Comparison of ENCODE assay signal across 16 cellular contexts in the genomic region with DNA sequence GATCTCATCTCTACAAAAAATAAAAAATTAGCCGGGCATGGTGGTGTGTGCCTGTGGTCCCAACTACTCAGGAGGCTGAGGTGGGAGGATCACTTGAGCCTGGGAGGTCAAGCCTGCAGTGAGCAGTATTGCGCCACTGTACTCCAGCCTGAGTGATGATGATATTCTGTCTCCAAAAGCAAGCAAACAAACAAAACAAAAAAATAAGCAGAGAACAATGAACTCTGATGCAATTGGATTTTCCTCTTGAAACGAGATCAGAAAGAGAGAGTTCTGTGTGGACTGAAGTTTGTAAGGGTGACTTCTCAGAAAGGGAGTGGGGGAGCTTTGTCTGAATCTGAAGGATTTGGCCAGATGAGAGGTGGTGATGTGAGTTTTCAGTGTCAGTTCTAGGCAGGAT. TPM values are rescaled to one million over a fixed set of nuclear protein-coding genes. Genes with fewer than 3 reads are reported as not detected.
DNase-seq lines count a peak whose midpoint lies in the region; ATAC-seq and TF ChIP-seq lines count a peak whose summit lies in the region.
"Had no signal": no experiment of that assay in that cellular context is flagged by ENCODE, and none has a peak within 500 bp of the region (broad histone marks: within the 10 kb centered on the region; RNA-seq: fewer than 3 reads in every experiment).

No MANE protein-coding gene starts in this region.

- H3K4me3 Mint-ChIP-seq in activated CD8-positive, alpha-beta T cell treated with anti-CD3 and anti-CD28 coated beads for 36 hours, result no peak overlapping the region
- peak overlapping the region in 1 of 2 donors; percentile 3 for H3K4me3 Mint-ChIP-seq in stimulated activated naive B cell treated with anti-CD40 and anti-IgM and Interleukin-4, amounts not matched to agents 10 μg/mL and 1 μg/mL and 100 μg/mL, for 72 hours
- H3K4me3 Mint-ChIP-seq: activated naive CD4-positive, alpha-beta T cell treated with anti-CD3 and anti-CD28 coated beads, Interleukin-2, amount 50 U/mL, for 24 hours; dendritic cell treated with granulocyte-macrophage colony-stimulating factor and Interleukin-4, amounts not matched to agents 40 ng/mL and 50 ng/mL, for 4 days had no signal

- ATAC-seq in activated naive CD4-positive, alpha-beta T cell treated with anti-CD3 and anti-CD28 coated beads, Interleukin-2, amount 50 U/mL, for 72 hours, result peak in 1 of 2 donors; percentile 12
- no peak for ATAC-seq in activated CD8-positive, alpha-beta T cell treated with anti-CD3 and anti-CD28 coated beads for 36 hours
- ATAC-seq in stimulated activated naive B cell treated with anti-CD40 and anti-IgM and Interleukin-4, amounts not matched to agents 10 μg/mL and 1 μg/mL and 100 μg/mL, for 72 hours (replicated peaks), result no peak
- ATAC-seq in HG03135 (IDR thresholded peaks at IDR 0.05; ENCODE audit: unreplicated experiment), result no peak
- ATAC-seq: Right ventricle myocardium inferior had no signal

- peaks cover 4 to 7% of the 10 kb centered on the region in 2 donors for H3K9me3 Mint-ChIP-seq in activated naive CD4-positive, alpha-beta T cell treated with anti-CD3 and anti-CD28 coated beads, Interleukin-2, amount 50 U/mL, for 72 hours
- no peaks in the 10 kb centered on the region for H3K9me3 Mint-ChIP-seq in activated CD8-positive, alpha-beta T cell treated with anti-CD3 and anti-CD28 coated beads for 36 hours
- H3K9me3 Mint-ChIP-seq in stimulated activated naive B cell treated with anti-CD40 and anti-IgM and Interleukin-4, amounts not matched to agents 10 μg/mL and 1 μg/mL and 100 μg/mL, for 72 hours, result no peaks in the 10 kb centered on the region
- H3K9me3 Mint-ChIP-seq: activated naive CD4-positive, alpha-beta T cell treated with anti-CD3 and anti-CD28 coated beads, Interleukin-2, amount 50 U/mL, for 24 hours; dendritic cell treated with granulocyte-macrophage colony-stimulating factor and Interleukin-4, amounts not matched to agents 40 ng/mL and 50 ng/mL, for 4 days had no signal

- no peaks in the 10 kb centered on the region for H3K27me3 Mint-ChIP-seq in activated CD8-positive, alpha-beta T cell treated with anti-CD3 and anti-CD28 coated beads for 36 hours
- no peaks in the 10 kb centered on the region for H3K27me3 Mint-ChIP-seq in stimulated activated naive B cell treated with anti-CD40 and anti-IgM and Interleukin-4, amounts not matched to agents 10 μg/mL and 1 μg/mL and 100 μg/mL, for 72 hours
- H3K27me3 Mint-ChIP-seq: activated naive CD4-positive, alpha-beta T cell treated with anti-CD3 and anti-CD28 coated beads, Interleukin-2, amount 50 U/mL, for 24 hours; dendritic cell treated with granulocyte-macrophage colony-stimulating factor and Interleukin-4, amounts not matched to agents 40 ng/mL and 50 ng/mL, for 4 days had no signal

- H3K36me3 Mint-ChIP-seq in activated naive CD4-positive, alpha-beta T cell treated with anti-CD3 and anti-CD28 coated beads, Interleukin-2, amount 50 U/mL, for 72 hours, result peaks cover 0 to 9% of the 10 kb centered on the region in 2 donors
- no peaks in the 10 kb centered on the region for H3K36me3 Mint-ChIP-seq in activated CD8-positive, alpha-beta T cell treated with anti-CD3 and anti-CD28 coated beads for 36 hours (ENCODE audit: low read depth)
- H3K36me3 Mint-ChIP-seq in stimulated activated naive B cell treated with anti-CD40 and anti-IgM and Interleukin-4, amounts not matched to agents 10 μg/mL and 1 μg/mL and 100 μg/mL, for 72 hours, result peaks cover 0 to 2% of the 10 kb centered on the region in 2 donors
- H3K36me3 Mint-ChIP-seq: activated naive CD4-positive, alpha-beta T cell treated with anti-CD3 and anti-CD28 coated beads, Interleukin-2, amount 50 U/mL, for 24 hours had no signal

- CTCF ChIA-PET in activated CD8-positive, alpha-beta T cell treated with anti-CD3 and anti-CD28 coated beads for 36 hours (lab: Charles Lee), result interaction anchor here (0.9 to 1.6 kb wide), 3 partner anchors 8 to 22 kb away, joined by 3 to 5 read pairs (median 4); no protein-coding TSS in a partner anchor

- intact Hi-C loops in activated CD8-positive, alpha-beta T cell treated with anti-CD3 and anti-CD28 coated beads for 36 hours (cut with micrococcal nuclease), result no loop called here

- H3K27ac Mint-ChIP-seq in activated naive CD4-positive, alpha-beta T cell treated with anti-CD3 and anti-CD28 coated beads, Interleukin-2, amount 50 U/mL, for 72 hours, result peak overlapping the region; percentile 26 to 62
- peak overlapping the region; percentile 66 for H3K27ac Mint-ChIP-seq in activated CD8-positive, alpha-beta T cell treated with anti-CD3 and anti-CD28 coated beads for 36 hours
- peak overlapping the region; percentile 4 for H3K27ac Mint-ChIP-seq in stimulated activated naive B cell treated with anti-CD40 and anti-IgM and Interleukin-4, amounts not matched to agents 10 μg/mL and 1 μg/mL and 100 μg/mL, for 72 hours
- H3K27ac Mint-ChIP-seq: dendritic cell treated with granulocyte-macrophage colony-stimulating factor and Interleukin-4, amounts not matched to agents 40 ng/mL and 50 ng/mL, for 4 days had no signal

- POLR2A ChIA-PET in activated CD8-positive, alpha-beta T cell treated with anti-CD3 and anti-CD28 coated beads for 36 hours (lab: Charles Lee), result no interaction called here

- TF ChIP-seq CTCF in activated CD8-positive, alpha-beta T cell treated with anti-CD3 and anti-CD28 coated beads for 36 hours (IDR thresholded peaks at IDR 0.05), result no peak

- no peak for DNase-seq in activated naive CD4-positive, alpha-beta T cell treated with anti-CD3 and anti-CD28 coated beads, Interleukin-2, amount 50 U/mL, for 72 hours (ENCODE audit: low spot score in 2 of 2)
- DNase-seq in activated naive CD4-positive, alpha-beta T cell treated with anti-CD3 and anti-CD28 coated beads, Interleukin-2, amount 50 U/mL, for 16 hours, result no peak
- no peak for DNase-seq in activated CD8-positive, alpha-beta T cell treated with anti-CD3 and anti-CD28 coated beads for 36 hours
- DNase-seq in epithelial cell of prostate (ENCODE audit: low read depth, low spot score) (no peak), NCI-H187 (lab: John Stamatoyannopoulos, UW) (no peak)
- DNase-seq in stimulated activated naive B cell treated with anti-CD40 and anti-IgM and Interleukin-4, amounts not matched to agents 10 μg/mL and 1 μg/mL and 100 μg/mL, for 72 hours, result no peak
- no peak for DNase-seq in NK-92 treated with Interleukin-12 subunit alpha and Interleukin-12 subunit beta, amount 100 ng/mL, for 24 hours (lab: John Stamatoyannopoulos, UW)
- DNase-seq: erythroblast, MG63 had no signal

- peaks cover 77% of the 10 kb centered on the region for H3K4me1 Mint-ChIP-seq in activated CD8-positive, alpha-beta T cell treated with anti-CD3 and anti-CD28 coated beads for 36 hours (ENCODE audit: low read depth)
- H3K4me1 Mint-ChIP-seq in stimulated activated naive B cell treated with anti-CD40 and anti-IgM and Interleukin-4, amounts not matched to agents 10 μg/mL and 1 μg/mL and 100 μg/mL, for 72 hours, result peaks cover 41 to 65% of the 10 kb centered on the region in 2 donors

- H3K27ac ChIP-seq in epithelial cell of prostate, result peak overlapping the region; percentile 70
- H3K27ac ChIP-seq: parathyroid adenoma, vagina, WERI-Rb-1 had no signal

RNA-seq across cellular contexts. Expression of gene TMEM123, which starts 6.0 kb away (rescaled TPM):
- total RNA-seq in activated naive CD4-positive, alpha-beta T cell treated with anti-CD3 and anti-CD28 coated beads, Interleukin-2, amount 50 U/mL, for 72 hours, result 100 to 1,000 TPM; 193 to 330 TPM
- 100 to 1,000 TPM; 234 to 235 TPM for total RNA-seq in activated CD8-positive, alpha-beta T cell treated with anti-CD3 and anti-CD28 coated beads for 36 hours

Comparison
In these comparisons a context has a peak if more than half of its experiments do, and no peak if none do; other contexts are left out.
1. H3K27ac Mint-ChIP-seq: peak in every context shown above with its lines; median percentile 66 in activated CD8-positive, alpha-beta T cell treated with anti-CD3 and anti-CD28 coated beads for 36 hours; 44 in activated naive CD4-positive, alpha-beta T cell treated with anti-CD3 and anti-CD28 coated beads, Interleukin-2, amount 50 U/mL, for 72 hours; 4 in stimulated activated naive B cell treated with anti-CD40 and anti-IgM and Interleukin-4, amounts not matched to agents 10 μg/mL and 1 μg/mL and 100 μg/mL, for 72 hours.